In the genomic region with DNA sequence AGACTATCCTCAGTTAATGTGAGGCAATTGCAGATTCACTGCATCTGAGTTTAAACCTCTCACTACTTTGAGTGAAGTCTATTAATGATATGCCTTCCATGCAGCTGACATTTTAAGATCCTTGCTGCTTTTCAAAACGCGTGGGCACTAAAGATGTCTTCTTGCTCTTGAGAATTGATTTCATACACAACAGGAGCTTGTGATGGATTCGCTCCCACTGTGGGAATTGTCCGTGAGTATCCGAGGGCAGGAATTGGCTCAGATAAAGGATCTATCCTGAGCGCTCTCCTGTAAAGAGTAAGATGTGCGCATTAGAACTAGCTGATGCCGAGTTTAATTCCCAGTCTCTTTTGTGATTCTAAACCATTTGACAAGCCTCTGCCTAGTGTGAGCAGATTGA, we compare ENCODE assay signal across 23 cellular contexts.
"Had no signal": no experiment of that assay in that cellular context is flagged by ENCODE, and none has a peak within 500 bp of the region (broad histone marks: within the 10 kb centered on the region; RNA-seq: fewer than 3 reads in every experiment).

No MANE protein-coding gene starts in this region.

- H3K9me3 Mint-ChIP-seq: type B pancreatic cell had no signal

- H3K27ac Mint-ChIP-seq: mesothelial cell of epicardium; naive B cell; nephron; progenitor cell of endocrine pancreas; stimulated activated memory B cell treated with anti-CD40 and anti-IgM and Interleukin-4, amounts not matched to agents 10 μg/mL and 1 μg/mL and 100 μg/mL, for 72 hours; type B pancreatic cell had no signal

- H3K4me3 Mint-ChIP-seq: mesothelial cell of epicardium; naive B cell; nephron; stimulated activated memory B cell treated with anti-CD40 and anti-IgM and Interleukin-4, amounts not matched to agents 10 μg/mL and 1 μg/mL and 100 μg/mL, for 72 hours; type B pancreatic cell had no signal

- H3K36me3 Mint-ChIP-seq: naive B cell; stimulated activated memory B cell treated with anti-CD40 and anti-IgM and Interleukin-4, amounts not matched to agents 10 μg/mL and 1 μg/mL and 100 μg/mL, for 72 hours; type B pancreatic cell had no signal

- H3K27me3 Mint-ChIP-seq: naive B cell; progenitor cell of endocrine pancreas; stimulated activated memory B cell treated with anti-CD40 and anti-IgM and Interleukin-4, amounts not matched to agents 10 μg/mL and 1 μg/mL and 100 μg/mL, for 72 hours; type B pancreatic cell had no signal

- ATAC-seq: foreskin keratinocyte; gastroesophageal sphincter; heart right ventricle; left cardiac atrium; left lung; mucosa of descending colon; right cardiac atrium; stimulated activated memory B cell treated with anti-CD40 and anti-IgM and Interleukin-4, amounts not matched to agents 10 μg/mL and 1 μg/mL and 100 μg/mL, for 72 hours; stimulated activated naive CD8-positive, alpha-beta T cell treated with anti-CD3 and anti-CD28 coated beads, Interleukin-15, Interleukin-2, amounts not matched to agents 100 U/mL and 50 U/mL, for 24 hours had no signal

- H3K4me1 Mint-ChIP-seq: naive B cell; stimulated activated memory B cell treated with anti-CD40 and anti-IgM and Interleukin-4, amounts not matched to agents 10 μg/mL and 1 μg/mL and 100 μg/mL, for 72 hours had no signal

- DNase-seq: dermis blood vessel endothelial cell; effector memory CD4-positive, alpha-beta T cell; foreskin keratinocyte; heart right ventricle; hippocampal formation; left cardiac atrium; left lung; mesenchymal stem cell; mucosa of descending colon; naive B cell; right cardiac atrium; sigmoid colon; stimulated activated CD4-positive, alpha-beta T cell treated with anti-CD3 and anti-CD28 coated beads, Interleukin-4, amount 100 ng/mL, for 4 hours; stimulated activated naive CD8-positive, alpha-beta T cell treated with anti-CD3 and anti-CD28 coated beads, Interleukin-15, Interleukin-2, amounts not matched to agents 100 U/mL and 50 U/mL, for 24 hours; substantia nigra; testis; tibial artery had no signal
